ENCODE assay signal across 8 cellular contexts in the genomic region with DNA sequence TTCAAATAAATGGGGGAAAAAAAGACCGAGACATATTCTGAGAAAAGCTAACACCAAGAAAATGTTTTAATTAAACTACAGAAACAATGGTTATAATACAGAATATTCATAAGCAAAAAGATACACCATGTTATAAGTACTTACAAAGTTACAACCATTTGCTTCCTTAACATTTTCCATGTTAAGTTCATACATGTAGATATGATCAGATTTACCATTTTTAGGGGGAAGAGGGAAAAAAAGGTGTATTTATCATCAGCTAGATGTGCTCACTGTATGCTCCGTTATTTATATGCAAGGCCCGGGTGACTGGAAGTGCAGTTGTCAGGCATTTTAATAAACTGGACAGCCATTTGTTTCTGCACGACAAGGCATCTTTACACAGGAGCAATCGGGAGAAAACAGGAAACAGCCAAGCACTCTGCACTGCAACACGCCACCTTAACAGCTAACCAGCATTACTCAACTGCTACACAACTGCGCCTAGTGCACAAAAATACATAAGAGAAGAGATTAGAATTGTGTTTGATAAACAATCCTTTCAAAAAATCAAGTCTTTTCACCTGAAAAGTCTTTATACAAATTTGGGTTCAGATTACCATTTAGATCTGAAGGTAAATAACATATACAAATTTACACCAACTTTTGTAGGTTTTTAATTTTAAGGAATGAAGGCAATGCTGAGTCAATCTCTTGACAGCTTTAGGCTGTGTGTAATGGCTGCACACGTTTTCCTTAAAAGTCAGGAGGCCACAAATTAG. TPM values are rescaled to one million over a fixed set of nuclear protein-coding genes. Genes with fewer than 3 reads are reported as not detected.
DNase-seq lines count a peak whose midpoint lies in the region; ATAC-seq and TF ChIP-seq lines count a peak whose summit lies in the region.

No MANE protein-coding gene starts in this region.

- H3K9ac ChIP-seq in GM23248 = peak overlapping the region; percentile 96

- peak overlapping the region; percentile 100 for H3K4me2 ChIP-seq in GM23248 (ENCODE audit: unreplicated experiment)
- peak overlapping the region; percentile 96 for H3K4me2 ChIP-seq in OCI-LY7 (ENCODE audit: low read length)

- no TSS peak for BruUV-seq in OCI-LY7 (replicated peaks; lab: Mats Ljungman, UMichigan)

- no peak for TF ChIP-seq CTCF in OCI-LY7 (conservative IDR thresholded peaks at IDR 0.05; ENCODE audit: low read length)
- TF ChIP-seq CTCF in progenitor cell of endocrine pancreas (IDR thresholded peaks at IDR 0.05; ENCODE audit: unreplicated experiment) = no peak

- intact Hi-C loops in OCI-LY7 (cut with micrococcal nuclease; ENCODE audit: unreplicated experiment) = loop anchor here (10.0 kb wide), 2 partner anchors 711 to 1069 kb away; partner anchors contain the start of genes RECQL5 and SAP30BP

- H3K9me3 Mint-ChIP-seq in effector memory CD8-positive, alpha-beta T cell = no peaks in the 10 kb centered on the region
- H3K9me3 Mint-ChIP-seq in progenitor cell of endocrine pancreas (ENCODE audit: low read depth) = no peaks in the 10 kb centered on the region

- H3K36me3 ChIP-seq in GM23248 (ENCODE audit: low read depth) = peaks cover 39% of the 10 kb centered on the region
- H3K36me3 ChIP-seq in OCI-LY7 (ENCODE audit: insufficient read depth, low read length) = peaks cover 76% of the 10 kb centered on the region

- no peaks in the 10 kb centered on the region for H3K27me3 ChIP-seq in GM23248 (replicated peaks; ENCODE audit: insufficient read depth)

- H2AFZ ChIP-seq in GM23248 (no peak overlapping the region), OCI-LY7 (ENCODE audit: low read length) (no peak overlapping the region)

- peaks cover 90% of the 10 kb centered on the region for H3K36me3 Mint-ChIP-seq in effector memory CD8-positive, alpha-beta T cell (ENCODE audit: insufficient read depth)
- peaks cover 27% of the 10 kb centered on the region for H3K36me3 Mint-ChIP-seq in progenitor cell of endocrine pancreas (ENCODE audit: insufficient read depth)

- H3K4me3 ChIP-seq in GM23248 = peak overlapping the region; percentile 98
- peak overlapping the region; percentile 77 for H3K4me3 ChIP-seq in OCI-LY7 (ENCODE audit: low read depth, low read length, poor library complexity, severe bottlenecking)

- H3K79me2 ChIP-seq in GM23248 (ENCODE audit: insufficient read depth) (peaks cover 87% of the 10 kb centered on the region), OCI-LY7 (ENCODE audit: insufficient read depth, low read depth, low read length) (peaks cover 89% of the 10 kb centered on the region)

- H3K9me2 ChIP-seq in GM23248 (ENCODE audit: insufficient read depth) = no peaks in the 10 kb centered on the region
- H3K9me2 ChIP-seq in OCI-LY7 (ENCODE audit: insufficient read depth, low read length) = no peaks in the 10 kb centered on the region

- ATAC-seq in effector memory CD8-positive, alpha-beta T cell (replicated peaks) = no peak
- no peak for ATAC-seq in esophagus mucosa
- ATAC-seq in GM21576 (IDR thresholded peaks at IDR 0.05; ENCODE audit: unreplicated experiment) = no peak

- CTCF ChIA-PET in OCI-LY7 (lab: Charles Lee; ENCODE audit: unreplicated experiment) = no interaction called here

- H3K27ac Mint-ChIP-seq in effector memory CD8-positive, alpha-beta T cell = peak overlapping the region; percentile 98 to 99
- H3K27ac Mint-ChIP-seq in progenitor cell of endocrine pancreas = peak overlapping the region; percentile 76

- H3K4me3 Mint-ChIP-seq in effector memory CD8-positive, alpha-beta T cell = peak overlapping the region; percentile 96 to 97
- H3K4me3 Mint-ChIP-seq in progenitor cell of endocrine pancreas (ENCODE audit: low read depth) = peak overlapping the region; percentile 99

- H3K4me1 Mint-ChIP-seq in effector memory CD8-positive, alpha-beta T cell (ENCODE audit: low read depth in 2 of 2) = peaks cover 50% of the 10 kb centered on the region in 2 donors
- peaks cover 38% of the 10 kb centered on the region for H3K4me1 Mint-ChIP-seq in progenitor cell of endocrine pancreas (ENCODE audit: low read depth)

- peaks cover 17% of the 10 kb centered on the region; the same call in 1 of the 2 replicates for H4K20me1 ChIP-seq in GM23248 (ENCODE audit: insufficient read depth)
- H4K20me1 ChIP-seq in OCI-LY7 (ENCODE audit: insufficient read depth, low read length) = peaks cover 36% of the 10 kb centered on the region

- POLR2A ChIA-PET in OCI-LY7 (lab: Charles Lee) = interaction anchor here (0.6 to 1.9 kb wide), 4 partner anchors 8 to 136 kb away, joined by 3 to 7 read pairs (median 4); partner anchors contain the start of genes JMJD6 and METTL23

- H3K27ac ChIP-seq in GM23248 = peak overlapping the region; percentile 81
- H3K27ac ChIP-seq in OCI-LY7 (ENCODE audit: low read depth, low read length, poor library complexity, severe bottlenecking) = peak overlapping the region; percentile 92

- peak; percentile 53 for DNase-seq in GM23248
- DNase-seq in OCI-LY7 (ENCODE audit: low spot score) = peak; percentile 57
- no peak for DNase-seq in effector memory CD8-positive, alpha-beta T cell
- DNase-seq in progenitor cell of endocrine pancreas (ENCODE audit: low spot score, unreplicated experiment) = no peak
- DNase-seq in NCI-H510A treated with DMSO at 0.1 percent for 48 hours (lab: John Stamatoyannopoulos, UW) = no peak
- DNase-seq in NCI-H82 treated with DMSO at 0.1 percent for 48 hours (lab: John Stamatoyannopoulos, UW; ENCODE audit: unreplicated experiment) = no peak

- H3K27me3 Mint-ChIP-seq in effector memory CD8-positive, alpha-beta T cell = no peaks in the 10 kb centered on the region
- H3K27me3 Mint-ChIP-seq in progenitor cell of endocrine pancreas = no peaks in the 10 kb centered on the region

- H3K9me3 ChIP-seq in GM23248 (ENCODE audit: low read depth) = no peaks in the 10 kb centered on the region
- H3K9me3 ChIP-seq in OCI-LY7 (ENCODE audit: low read length) = no peaks in the 10 kb centered on the region

- in situ Hi-C loops in GM23248 (cut with MboI) = no loop called here

- peaks cover 37% of the 10 kb centered on the region for H3K4me1 ChIP-seq in GM23248 (ENCODE audit: insufficient read depth)
- peaks cover 60% of the 10 kb centered on the region for H3K4me1 ChIP-seq in OCI-LY7 (ENCODE audit: insufficient read depth, low read length, poor library complexity, severe bottlenecking)

- WGBS in GM23248 (ENCODE audit: low coverage in 1 of 2, low lambda C conversion rate in 2 of 2, missing lambda C conversion rate in 2 of 2), 2 experiments = 32 to 37% methylated on average over 8 of the region's 8 CpGs

- H3F3A ChIP-seq in GM23248 (ENCODE audit: insufficient read depth) = peaks cover 65% of the 10 kb centered on the region

RNA-seq across cellular contexts. Expression of gene SRSF2, which starts 2.9 kb away (rescaled TPM):
- 147 and 165 TPM in 2 replicates for total RNA-seq in GM23248 (2014; rRNA removed; shearing (Covaris generic))
- polyA plus RNA-seq in GM23248 (2016; fragmentation: Nextera tagmentation; extraction: Ambion mirVana) = 116 and 123 TPM in 2 replicates
- total RNA-seq in OCI-LY7 (2014; rRNA removed; shearing (Covaris generic)) = 1,143 and 2,207 TPM in 2 replicates
- total RNA-seq in OCI-LY7 (2022) (619 and 683 TPM in 2 replicates), progenitor cell of endocrine pancreas (265 and 276 TPM in 2 replicates), esophagus mucosa (162 TPM)

RNA-seq across cellular contexts. Expression of gene MFSD11, which starts 3.7 kb away (rescaled TPM):
- total RNA-seq in GM23248 (2014; rRNA removed; shearing (Covaris generic)) = 29.8 and 30.6 TPM in 2 replicates
- polyA plus RNA-seq in GM23248 (2016; fragmentation: Nextera tagmentation; extraction: Ambion mirVana) = 24.2 TPM in 2 replicates
- 52.6 and 55.1 TPM in 2 replicates for total RNA-seq in OCI-LY7 (2014; rRNA removed; shearing (Covaris generic))
- total RNA-seq in OCI-LY7 (2022) = 63.1 and 68.4 TPM in 2 replicates
- 35.6 and 38.7 TPM in 2 replicates for total RNA-seq in progenitor cell of endocrine pancreas
- 22.6 TPM for total RNA-seq in esophagus mucosa

RNA-seq across cellular contexts. Expression of gene METTL23, which starts 7.6 kb away (rescaled TPM):
- 22.5 and 35.6 TPM in 2 replicates for total RNA-seq in GM23248 (2014; rRNA removed; shearing (Covaris generic))
- polyA plus RNA-seq in GM23248 (2016; fragmentation: Nextera tagmentation; extraction: Ambion mirVana) = 49.9 and 54.8 TPM in 2 replicates
- total RNA-seq in OCI-LY7 (2014; rRNA removed; shearing (Covaris generic)) = 91.8 and 93.7 TPM in 2 replicates
- total RNA-seq in OCI-LY7 (2022) = 82.7 and 102 TPM in 2 replicates
- total RNA-seq in progenitor cell of endocrine pancreas = 28.2 TPM in 2 replicates
- total RNA-seq in esophagus mucosa = 17.8 TPM

RNA-seq across cellular contexts. Expression of gene JMJD6, which starts 7.9 kb away (rescaled TPM):
- total RNA-seq in GM23248 (2014; rRNA removed; shearing (Covaris generic)) = 19.0 and 33.3 TPM in 2 replicates
- 40.0 and 41.5 TPM in 2 replicates for polyA plus RNA-seq in GM23248 (2016; fragmentation: Nextera tagmentation; extraction: Ambion mirVana)
- total RNA-seq in OCI-LY7 (2014; rRNA removed; shearing (Covaris generic)) = 39.9 and 41.2 TPM in 2 replicates
- 46.0 and 71.2 TPM in 2 replicates for total RNA-seq in OCI-LY7 (2022)
- total RNA-seq in progenitor cell of endocrine pancreas = 24.1 and 25.6 TPM in 2 replicates
- total RNA-seq in esophagus mucosa = 11.0 TPM

RNA-seq across cellular contexts. Expression of gene MXRA7, which starts 23.5 kb away (rescaled TPM):
- 483 and 625 TPM in 2 replicates for total RNA-seq in GM23248 (2014; rRNA removed; shearing (Covaris generic))
- polyA plus RNA-seq in GM23248 (2016; fragmentation: Nextera tagmentation; extraction: Ambion mirVana) = 46.8 and 48.0 TPM in 2 replicates
- 1.1 and 1.6 TPM in 2 replicates for total RNA-seq in OCI-LY7 (2014; rRNA removed; shearing (Covaris generic))
- total RNA-seq in OCI-LY7 (2022) (4.9 and 5.3 TPM in 2 replicates), progenitor cell of endocrine pancreas (93.3 and 94.9 TPM in 2 replicates), esophagus mucosa (32.3 TPM)

Comparison
In these comparisons a context has a peak if more than half of its experiments do, and no peak if none do; other contexts are left out.
1. DNase-seq: peak in GM23248 (single experiment) and OCI-LY7 (single experiment); none in effector memory CD8-positive, alpha-beta T cell (0 of 3), progenitor cell of endocrine pancreas (single experiment), NCI-H510A treated with DMSO at 0.1 percent for 48 hours (single experiment) and NCI-H82 treated with DMSO at 0.1 percent for 48 hours (single experiment).